Comparison of ENCODE assay signal across 22 cellular contexts in the genomic region with DNA sequence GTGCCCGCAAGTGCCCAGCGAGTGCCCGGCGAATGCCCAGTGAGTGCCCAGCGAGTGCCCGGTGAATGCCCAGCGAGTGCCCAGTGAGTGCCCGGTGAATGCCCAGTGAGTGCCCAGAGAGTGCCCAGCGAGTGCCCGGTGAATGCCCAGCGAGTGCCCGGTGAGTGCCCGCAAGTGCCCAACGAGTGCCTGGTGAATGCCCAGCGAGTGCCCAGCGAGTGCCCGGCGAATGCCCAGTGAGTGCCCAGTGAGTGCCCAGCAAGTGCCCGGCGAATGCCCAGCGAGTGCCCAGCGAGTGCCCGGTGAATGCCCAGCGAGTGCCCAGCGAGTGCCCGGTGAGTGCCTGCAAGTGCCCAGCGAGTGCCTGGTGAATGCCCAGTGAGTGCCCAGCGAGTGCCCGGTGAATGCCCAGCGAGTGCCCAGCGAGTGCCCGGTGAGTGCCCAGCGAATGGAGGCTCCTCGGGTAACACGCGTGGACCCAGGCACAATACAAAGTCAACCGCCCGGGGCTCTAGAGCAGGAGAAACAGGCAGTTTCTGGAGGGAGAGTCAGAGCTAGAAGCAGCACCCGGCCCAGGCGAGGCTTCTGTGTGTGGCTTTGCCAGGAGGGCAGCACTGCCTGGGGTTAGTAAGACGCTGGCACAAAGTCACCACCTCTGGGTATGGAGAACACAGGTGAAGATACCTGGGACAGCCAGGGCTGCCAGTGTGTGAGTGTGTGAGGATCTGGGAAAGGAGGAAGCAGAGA. TPM values are rescaled to one million over a fixed set of nuclear protein-coding genes. Genes with fewer than 3 reads are reported as not detected.
"Had no signal": no experiment of that assay in that cellular context is flagged by ENCODE, and none has a peak within 500 bp of the region (broad histone marks: within the 10 kb centered on the region; RNA-seq: fewer than 3 reads in every experiment).

No MANE protein-coding gene starts in this region.

- ATAC-seq: effector memory CD8-positive, alpha-beta T cell had no signal

- DNase-seq: activated CD4-positive, alpha-beta T cell treated with anti-CD3 and anti-CD28 coated beads for 1 hour; activated CD8-positive, alpha-beta memory T cell treated with anti-CD3 and anti-CD28 coated beads for 24 hours; activated CD8-positive, alpha-beta memory T cell treated with anti-CD3 and anti-CD28 coated beads, Interleukin-2, amount 50 U/mL, for 4 hours; activated naive CD4-positive, alpha-beta T cell; activated naive CD8-positive, alpha-beta T cell treated with anti-CD3 and anti-CD28 coated beads for 36 hours; activated T-cell treated with anti-CD3 and anti-CD28 coated beads, Interleukin-2, amount 50 U/mL, for 24 hours; colonic mucosa; effector memory CD8-positive, alpha-beta T cell; hippocampal formation; mesenchymal stem cell; stimulated activated CD4-positive, alpha-beta T cell treated with anti-CD3 and anti-CD28 coated beads, Interleukin-1b, Interleukin-23, amount 100 ng/mL, for 48 hours; stomach; transverse colon had no signal

- H3K9me3 ChIP-seq: breast epithelium, colonic mucosa, esophagus muscularis mucosa, pancreas, stomach, suprapubic skin, transverse colon, vagina had no signal

- H3K4me3 ChIP-seq: breast epithelium, colonic mucosa, dorsolateral prefrontal cortex, esophagus muscularis mucosa, pancreas, stomach, suprapubic skin, transverse colon, vagina had no signal

- H3K36me3 ChIP-seq: breast epithelium, colonic mucosa, esophagus muscularis mucosa, pancreas, stomach, suprapubic skin, transverse colon, vagina had no signal

- H3K27ac ChIP-seq: breast epithelium, colonic mucosa, dorsolateral prefrontal cortex, esophagus muscularis mucosa, pancreas, suprapubic skin, transverse colon, vagina had no signal

- H3K27me3 ChIP-seq: colonic mucosa, pancreas, vagina had no signal

- H3K4me1 ChIP-seq: breast epithelium, colonic mucosa, esophagus muscularis mucosa, pancreas, suprapubic skin, transverse colon, vagina had no signal

RNA-seq across cellular contexts. Expression of a gene that starts 38.2 kb away (rescaled TPM):
- total RNA-seq: activated T-helper 2 cell treated with anti-CD3 and anti-CD28 coated beads, Interferon-gamma antibody, Interleukin-2, Interleukin-4, amounts not matched to agents 10 μg/mL and 5 μg/mL and 100 μg/mL, durations not matched to agents 14 hours and 24 hours and 36 hours; myocyte; skeletal muscle tissue; transverse colon; vagina had no signal
